ENCODE assay signal across 2 cellular contexts in the genomic region with DNA sequence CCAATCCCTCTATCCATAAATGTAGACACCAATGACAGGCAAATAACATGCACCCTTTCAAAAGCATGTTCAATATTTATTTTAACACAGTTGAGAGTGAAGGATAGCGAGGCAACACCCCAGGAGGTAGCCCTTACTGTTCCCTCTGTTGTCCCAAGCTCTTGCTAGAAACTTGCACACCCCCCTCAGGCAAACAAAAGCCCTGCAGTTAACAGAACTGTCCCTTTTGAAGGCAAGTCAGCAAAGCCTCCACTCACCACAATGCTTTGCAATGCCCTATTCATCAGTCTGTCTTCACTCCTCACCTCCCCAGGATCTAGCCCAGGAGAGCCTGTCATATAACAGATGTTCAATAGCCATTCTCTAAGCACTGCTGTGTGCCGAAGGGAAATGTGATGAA.
TF ChIP-seq lines count a peak whose summit lies in the region.

No MANE protein-coding gene starts in this region.

TF ChIP-seq in SK-N-SH, 30 proteins besides CTCF, POLR2A, EP300 and RAD21 (continued from another document):
- TF ChIP-seq, protein P1, sequence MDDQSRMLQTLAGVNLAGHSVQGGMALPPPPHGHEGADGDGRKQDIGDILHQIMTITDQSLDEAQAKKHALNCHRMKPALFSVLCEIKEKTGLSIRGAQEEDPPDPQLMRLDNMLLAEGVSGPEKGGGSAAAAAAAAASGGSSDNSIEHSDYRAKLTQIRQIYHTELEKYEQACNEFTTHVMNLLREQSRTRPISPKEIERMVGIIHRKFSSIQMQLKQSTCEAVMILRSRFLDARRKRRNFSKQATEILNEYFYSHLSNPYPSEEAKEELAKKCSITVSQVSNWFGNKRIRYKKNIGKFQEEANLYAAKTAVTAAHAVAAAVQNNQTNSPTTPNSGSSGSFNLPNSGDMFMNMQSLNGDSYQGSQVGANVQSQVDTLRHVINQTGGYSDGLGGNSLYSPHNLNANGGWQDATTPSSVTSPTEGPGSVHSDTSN (IDR thresholded peaks at IDR 0.05), result no peak
- TF ChIP-seq MXI1 (IDR thresholded peaks at IDR 0.05; ENCODE audit: low read depth, low read length), result no peak
- no peak for TF ChIP-seq CHD2 (IDR thresholded peaks at IDR 0.05; ENCODE audit: low read length, partially characterized antibody)
- no peak for TF ChIP-seq EZH2phosphoT487 (IDR thresholded peaks at IDR 0.05; ENCODE audit: borderline replicate concordance, low read depth)
- no peak for TF ChIP-seq TCF12 (IDR thresholded peaks at IDR 0.05)
- no peak for TF ChIP-seq TAF1 (IDR thresholded peaks at IDR 0.05; ENCODE audit: borderline replicate concordance, low read depth, low read length)
- TF ChIP-seq GABPA (IDR thresholded peaks at IDR 0.05; ENCODE audit: low read depth), result no peak
- TF ChIP-seq GATA2 (CRISPR knock-in tag; IDR thresholded peaks at IDR 0.05), result no peak
- TF ChIP-seq RFX5 (IDR thresholded peaks at IDR 0.05; ENCODE audit: low read length), result no peak
- TF ChIP-seq FOSL2 (IDR thresholded peaks at IDR 0.05; ENCODE audit: borderline replicate concordance, low read depth), result no peak
- TF ChIP-seq FOXM1 (IDR thresholded peaks at IDR 0.05; ENCODE audit: low read depth), result no peak
- no peak for TF ChIP-seq ELF1 (IDR thresholded peaks at IDR 0.05)
- TF ChIP-seq NFIC (IDR thresholded peaks at IDR 0.05; ENCODE audit: borderline replicate concordance), result no peak
- TF ChIP-seq USF2 (IDR thresholded peaks at IDR 0.05; ENCODE audit: borderline replicate concordance, low read depth, low read length), result no peak
- TF ChIP-seq YY1 (IDR thresholded peaks at IDR 0.05; ENCODE audit: low read depth), result no peak
- no peak for TF ChIP-seq POLR2AphosphoS5 (IDR thresholded peaks at IDR 0.05; ENCODE audit: low read depth, low read length)
- no peak for TF ChIP-seq FOXJ3 (CRISPR knock-in tag; IDR thresholded peaks at IDR 0.05)

TF ChIP-seq in SK-N-SH treated with all-trans-retinoic acid at 6 μM for 48 hours, 23 proteins besides CTCF, POLR2A, EP300 and RAD21 (continued from another document):
- TF ChIP-seq, protein P2, sequence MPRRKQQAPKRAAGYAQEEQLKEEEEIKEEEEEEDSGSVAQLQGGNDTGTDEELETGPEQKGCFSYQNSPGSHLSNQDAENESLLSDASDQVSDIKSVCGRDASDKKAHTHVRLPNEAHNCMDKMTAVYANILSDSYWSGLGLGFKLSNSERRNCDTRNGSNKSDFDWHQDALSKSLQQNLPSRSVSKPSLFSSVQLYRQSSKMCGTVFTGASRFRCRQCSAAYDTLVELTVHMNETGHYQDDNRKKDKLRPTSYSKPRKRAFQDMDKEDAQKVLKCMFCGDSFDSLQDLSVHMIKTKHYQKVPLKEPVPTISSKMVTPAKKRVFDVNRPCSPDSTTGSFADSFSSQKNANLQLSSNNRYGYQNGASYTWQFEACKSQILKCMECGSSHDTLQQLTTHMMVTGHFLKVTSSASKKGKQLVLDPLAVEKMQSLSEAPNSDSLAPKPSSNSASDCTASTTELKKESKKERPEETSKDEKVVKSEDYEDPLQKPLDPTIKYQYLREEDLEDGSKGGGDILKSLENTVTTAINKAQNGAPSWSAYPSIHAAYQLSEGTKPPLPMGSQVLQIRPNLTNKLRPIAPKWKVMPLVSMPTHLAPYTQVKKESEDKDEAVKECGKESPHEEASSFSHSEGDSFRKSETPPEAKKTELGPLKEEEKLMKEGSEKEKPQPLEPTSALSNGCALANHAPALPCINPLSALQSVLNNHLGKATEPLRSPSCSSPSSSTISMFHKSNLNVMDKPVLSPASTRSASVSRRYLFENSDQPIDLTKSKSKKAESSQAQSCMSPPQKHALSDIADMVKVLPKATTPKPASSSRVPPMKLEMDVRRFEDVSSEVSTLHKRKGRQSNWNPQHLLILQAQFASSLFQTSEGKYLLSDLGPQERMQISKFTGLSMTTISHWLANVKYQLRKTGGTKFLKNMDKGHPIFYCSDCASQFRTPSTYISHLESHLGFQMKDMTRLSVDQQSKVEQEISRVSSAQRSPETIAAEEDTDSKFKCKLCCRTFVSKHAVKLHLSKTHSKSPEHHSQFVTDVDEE (CRISPR knock-in tag; IDR thresholded peaks at IDR 0.05), result no peak
- no peak for TF ChIP-seq SNAI2 (CRISPR knock-in tag; IDR thresholded peaks at IDR 0.05)
